Comparison of ENCODE assay signal across 1 cellular context in the genomic region with DNA sequence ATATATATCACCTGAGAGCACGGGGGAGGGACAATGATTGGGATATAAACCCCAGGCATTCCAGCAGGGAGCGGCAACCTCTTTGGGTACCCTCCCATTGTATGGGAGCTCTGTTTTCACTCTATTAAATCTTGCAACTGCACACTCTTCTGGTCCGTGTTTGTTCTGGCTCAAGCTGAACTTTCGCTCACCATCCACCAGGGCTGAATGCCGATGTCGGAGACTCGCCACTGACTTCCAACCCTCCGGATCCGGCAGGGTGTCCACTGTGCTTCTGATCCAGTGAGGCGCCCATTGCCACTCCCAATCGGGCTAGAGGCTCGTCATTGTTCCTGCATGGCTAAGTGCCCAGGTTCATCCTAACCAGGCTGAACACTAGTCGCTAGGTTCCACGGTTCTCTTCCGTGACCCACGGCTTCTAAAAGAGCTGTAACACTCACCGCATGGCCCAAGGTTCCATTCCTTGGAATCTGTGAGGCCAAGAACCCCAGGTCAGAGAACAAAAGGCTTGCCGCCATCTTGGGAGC.
TF ChIP-seq lines count a peak whose summit lies in the region.

No MANE protein-coding gene starts in this region.

TF ChIP-seq in K562, 482 proteins besides CTCF, POLR2A, EP300 and RAD21:
- 0 out of 2 replicates have a peak, but pooled peaks have one; percentile 12 for TF ChIP-seq FOSL1 (tag; conservative IDR thresholded peaks at IDR 0.05)
